7 cellular contexts compared by ENCODE assay signal in genomic region chr6:30877419-30878262, GRCh38. TPM values are rescaled to one million over a fixed set of nuclear protein-coding genes. Genes with fewer than 3 reads are reported as not detected.
DNase-seq lines count a peak whose midpoint lies in the region; FAIRE-seq and TF ChIP-seq lines count a peak whose summit lies in the region.

No MANE protein-coding gene starts in this region.

- peaks cover 10% of the 10 kb centered on the region for H3K4me1 Mint-ChIP-seq in T-helper 2 cell treated with Interferon-gamma antibody and Interleukin-4, amounts not matched to agents 5 μg/mL and 100 μg/mL, for 36 hours (ENCODE audit: low read depth)

- intact Hi-C loops in uterus (cut with DNase I; ENCODE audit: low total_unique reads): loop anchor here (5.0 kb wide), 2 partner anchors 50 to 135 kb away; partner anchors contain the start of genes FLOT1 and IER3

- H3K4me3 ChIP-seq in right atrium auricular region (peak overlapping the region; percentile 15 to 44), uterus (peak overlapping the region; percentile 26 to 33)

- DNase-seq in GM12892 (ENCODE audit: insufficient read length): no peak
- DNase-seq in NCI-H146 (lab: John Stamatoyannopoulos, UW): peak; percentile 85
- DNase-seq in T-helper 2 cell treated with Interferon-gamma antibody and Interleukin-4, amounts not matched to agents 5 μg/mL and 100 μg/mL, for 36 hours (ENCODE audit: low spot score): peak; percentile 61
- DNase-seq in anterior cingulate cortex (lab: John Stamatoyannopoulos, UW): peak in 55 of 58 donors; percentile 41 to 93 (median 76)
- peak; percentile 96 for DNase-seq in right atrium auricular region (ENCODE audit: low spot score)
- DNase-seq in renal cortical epithelial cell (ENCODE audit: low read depth): peak; percentile 81
- DNase-seq in uterus: peak; percentile 91 to 93

- H3K27ac Mint-ChIP-seq in T-helper 2 cell treated with Interferon-gamma antibody and Interleukin-4, amounts not matched to agents 5 μg/mL and 100 μg/mL, for 36 hours: peak overlapping the region; percentile 69

- peaks cover 5% of the 10 kb centered on the region for H3K36me3 Mint-ChIP-seq in T-helper 2 cell treated with Interferon-gamma antibody and Interleukin-4, amounts not matched to agents 5 μg/mL and 100 μg/mL, for 36 hours (ENCODE audit: low read depth)

- TF ChIP-seq POLR2A in GM12892 (IDR thresholded peaks at IDR 0.05; ENCODE audit: low read depth, low read length): no peak
- TF ChIP-seq POLR2A in uterus (IDR thresholded peaks at IDR 0.05): no peak

- H3K9me3 ChIP-seq in right atrium auricular region (no peaks in the 10 kb centered on the region), uterus (no peaks in the 10 kb centered on the region)

- TF ChIP-seq CTCF in right atrium auricular region (IDR thresholded peaks at IDR 0.05): peak; percentile 73 to 91
- TF ChIP-seq CTCF in uterus (IDR thresholded peaks at IDR 0.05): peak; percentile 91 to 95 (median 92)

- peak; percentile 53 for FAIRE-seq in GM12892 (lab: Jason Lieb, UNC)

- H3K4me3 Mint-ChIP-seq in T-helper 2 cell treated with Interferon-gamma antibody and Interleukin-4, amounts not matched to agents 5 μg/mL and 100 μg/mL, for 36 hours: peak overlapping the region; percentile 77

- H3K36me3 ChIP-seq in right atrium auricular region (no peaks in the 10 kb centered on the region), uterus (no peaks in the 10 kb centered on the region)

- H3K27ac ChIP-seq in right atrium auricular region (peak overlapping the region; percentile 67 to 76), uterus (peak overlapping the region; percentile 85 to 89)

- H3K27me3 Mint-ChIP-seq in T-helper 2 cell treated with Interferon-gamma antibody and Interleukin-4, amounts not matched to agents 5 μg/mL and 100 μg/mL, for 36 hours (ENCODE audit: low read depth): no peaks in the 10 kb centered on the region

- H3K4me1 ChIP-seq in right atrium auricular region (peaks cover 0 to 25% of the 10 kb centered on the region in 2 donors), uterus (peaks cover 0 to 5% of the 10 kb centered on the region in 2 donors)

- peaks cover 7% of the 10 kb centered on the region for H3K9me3 Mint-ChIP-seq in T-helper 2 cell treated with Interferon-gamma antibody and Interleukin-4, amounts not matched to agents 5 μg/mL and 100 μg/mL, for 36 hours

- no peaks in the 10 kb centered on the region for H3K27me3 ChIP-seq in right atrium auricular region
- no peaks in the 10 kb centered on the region for H3K27me3 ChIP-seq in uterus

RNA-seq across cellular contexts. Expression of gene DDR1, which starts 6.7 kb away (rescaled TPM):
- polyA plus RNA-seq in GM12892 (2012; ENCODE audit: missing spikeins): 7.2 TPM
- total RNA-seq in right atrium auricular region (100 to 1,000 TPM in 1 of 2 donors, 10 to 100 TPM in 1; 61.7 to 106 TPM), renal cortical epithelial cell (165 and 197 TPM in 2 replicates), uterus (10 to 100 TPM in 2 of 4 donors, 1 to 10 TPM in 2; 2.1 to 74.1 (median 30.3) TPM)

RNA-seq across cellular contexts. Expression of gene GTF2H4, which starts 30.4 kb away (rescaled TPM):
- polyA plus RNA-seq in GM12892 (2012; ENCODE audit: missing spikeins): 20.5 TPM
- 1 to 10 TPM; 3.6 to 4.0 TPM for total RNA-seq in right atrium auricular region
- total RNA-seq in renal cortical epithelial cell: 17.2 and 24.2 TPM in 2 replicates
- 10 to 100 TPM in 3 of 4 donors, not detected in 1; 27.4 to 96.6 (median 65.2) TPM for total RNA-seq in uterus

RNA-seq across cellular contexts. Expression of gene VARS2, which starts 36.4 kb away (rescaled TPM):
- polyA plus RNA-seq in GM12892 (2012; ENCODE audit: missing spikeins): 26.5 TPM
- 10 to 100 TPM; 12.1 to 13.6 TPM for total RNA-seq in right atrium auricular region
- total RNA-seq in renal cortical epithelial cell: 47.5 and 144 TPM in 2 replicates
- 10 to 100 TPM; 12.6 to 34.2 (median 22.4) TPM for total RNA-seq in uterus

RNA-seq across cellular contexts. Expression of gene SFTA2, which starts 54.3 kb away (rescaled TPM):
- polyA plus RNA-seq in GM12892 (2012; ENCODE audit: missing spikeins): not detected
- total RNA-seq in right atrium auricular region (not detected), renal cortical epithelial cell (1.9 TPM in 1 of 2 replicates, not detected in the other), uterus (1 to 10 TPM in 1 of 4 donors, not detected in 3; 1.1 TPM)
